Comparison of ENCODE assay signal across 26 cellular contexts in genomic region chr6:1631251-1631650, GRCh38. TPM values are rescaled to one million over a fixed set of nuclear protein-coding genes. Genes with fewer than 3 reads are reported as not detected.
"Had no signal": no experiment of that assay in that cellular context is flagged by ENCODE, and none has a peak within 500 bp of the region (broad histone marks: within the 10 kb centered on the region; RNA-seq: fewer than 3 reads in every experiment).

No MANE protein-coding gene starts in this region.

- H3K36me3 ChIP-seq: WERI-Rb-1 had no signal

- ATAC-seq: activated CD8-positive, alpha-beta T cell treated with anti-CD3 and anti-CD28 coated beads for 36 hours; PC-3; Right ventricle myocardium inferior; T-cell had no signal

- DNase-seq: activated CD4-positive, alpha-beta T cell treated with anti-CD3 and anti-CD28 coated beads for 1 hour; activated CD4-positive, alpha-beta T cell treated with anti-CD3 and anti-CD28 coated beads for 48 hours; activated CD4-positive, alpha-beta T cell treated with anti-CD3 and anti-CD28 coated beads, Interleukin-2, amount 50 U/mL, for 4 hours; activated CD4-positive, CD25-positive, alpha-beta regulatory T cell; activated CD8-positive, alpha-beta T cell treated with anti-CD3 and anti-CD28 coated beads for 36 hours; activated gamma-delta T cell; activated naive CD4-positive, alpha-beta T cell treated with Interleukin-2 at 50 U/mL for 16 hours; activated naive CD8-positive, alpha-beta T cell treated with anti-CD3 and anti-CD28 coated beads, Interleukin-2, amount 10 ng/mL, durations not matched to agents 7 days and 5 days; activated T-cell treated with anti-CD3 and anti-CD28 coated beads, Interleukin-2, amount 50 U/mL, for 1 hour; caudate nucleus; cerebellar nuclear complex; Karpas-422; NCI-H1105; NCI-H1417 treated with DMSO at 0.1 percent for 48 hours; NCI-H1694; NCI-H526; NCI-H748 treated with DMSO at 0.1 percent for 48 hours; NK-92 treated with Interleukin-12 subunit alpha and Interleukin-12 subunit beta, amount 100 ng/mL, for 24 hours; PC-3; SIG-M5; T-cell; T-helper 2 cell; T-helper 9 cell had no signal

- H3K27ac ChIP-seq: RWPE1, WERI-Rb-1 had no signal

RNA-seq across cellular contexts. Expression of gene FOXC1, which starts 21.5 kb away (rescaled TPM):
- total RNA-seq: activated naive CD8-positive, alpha-beta T cell treated with anti-CD3 and anti-CD28 coated beads, Interleukin-2, amount 10 ng/mL, durations not matched to agents 7 days and 5 days had no signal
